In genomic region chr2:240894836-240895558, GRCh38 we compare ENCODE assay signal across 26 cellular contexts. TPM values are rescaled to one million over a fixed set of nuclear protein-coding genes. Genes with fewer than 3 reads are reported as not detected.
"Had no signal": no experiment of that assay in that cellular context is flagged by ENCODE, and none has a peak within 500 bp of the region (broad histone marks: within the 10 kb centered on the region; RNA-seq: fewer than 3 reads in every experiment).

No MANE protein-coding gene starts in this region.

- H3K36me3 Mint-ChIP-seq: activated CD8-positive, alpha-beta memory T cell treated with anti-CD3 and anti-CD28 coated beads, Interleukin-2, amount 10 ng/mL, durations not matched to agents 7 days and 5 days; immature natural killer cell; naive thymus-derived CD8-positive, alpha-beta T cell; stimulated activated memory B cell treated with anti-CD40 and anti-IgM and Interleukin-4, amounts not matched to agents 10 μg/mL and 1 μg/mL and 100 μg/mL, for 72 hours had no signal

- H3K27ac ChIP-seq: body of pancreas, gastroesophageal sphincter, heart right ventricle, pancreas, sigmoid colon, spleen, thyroid gland, vagina had no signal

- H3K27me3 ChIP-seq: body of pancreas, pancreas, sigmoid colon, spleen, thyroid gland, vagina had no signal

- H3K4me3 Mint-ChIP-seq: activated CD4-positive, alpha-beta memory T cell treated with anti-CD3 and anti-CD28 coated beads, Interleukin-2, amount 10 ng/mL, durations not matched to agents 7 days and 5 days; activated CD8-positive, alpha-beta memory T cell treated with anti-CD3 and anti-CD28 coated beads, Interleukin-2, amount 10 ng/mL, durations not matched to agents 7 days and 5 days; immature natural killer cell; naive thymus-derived CD8-positive, alpha-beta T cell; stimulated activated memory B cell treated with anti-CD40 and anti-IgM and Interleukin-4, amounts not matched to agents 10 μg/mL and 1 μg/mL and 100 μg/mL, for 72 hours had no signal

- ATAC-seq: activated CD8-positive, alpha-beta memory T cell treated with anti-CD3 and anti-CD28 coated beads, Interleukin-2, amount 10 ng/mL, durations not matched to agents 7 days and 5 days; gastroesophageal sphincter; heart right ventricle; left ventricle myocardium superior; naive thymus-derived CD8-positive, alpha-beta T cell; stimulated activated memory B cell treated with anti-CD40 and anti-IgM and Interleukin-4, amounts not matched to agents 10 μg/mL and 1 μg/mL and 100 μg/mL, for 72 hours had no signal

- FAIRE-seq: endometrium, pancreas had no signal

- H3K9me3 Mint-ChIP-seq: activated CD4-positive, alpha-beta memory T cell treated with anti-CD3 and anti-CD28 coated beads, Interleukin-2, amount 10 ng/mL, durations not matched to agents 7 days and 5 days; activated T-helper 2 cell treated with anti-CD3 and anti-CD28 coated beads, Interferon-gamma antibody, Interleukin-2, Interleukin-4, amounts not matched to agents 10 μg/mL and 5 μg/mL and 100 μg/mL, durations not matched to agents 14 hours and 24 hours and 36 hours; immature natural killer cell; naive thymus-derived CD8-positive, alpha-beta T cell; stimulated activated memory B cell treated with anti-CD40 and anti-IgM and Interleukin-4, amounts not matched to agents 10 μg/mL and 1 μg/mL and 100 μg/mL, for 72 hours had no signal

- H3K27ac Mint-ChIP-seq: activated CD4-positive, alpha-beta memory T cell treated with anti-CD3 and anti-CD28 coated beads, Interleukin-2, amount 10 ng/mL, durations not matched to agents 7 days and 5 days; activated CD8-positive, alpha-beta memory T cell treated with anti-CD3 and anti-CD28 coated beads, Interleukin-2, amount 10 ng/mL, durations not matched to agents 7 days and 5 days; activated T-helper 2 cell treated with anti-CD3 and anti-CD28 coated beads, Interferon-gamma antibody, Interleukin-2, Interleukin-4, amounts not matched to agents 10 μg/mL and 5 μg/mL and 100 μg/mL, durations not matched to agents 14 hours and 24 hours and 36 hours; immature natural killer cell; naive thymus-derived CD8-positive, alpha-beta T cell; stimulated activated memory B cell treated with anti-CD40 and anti-IgM and Interleukin-4, amounts not matched to agents 10 μg/mL and 1 μg/mL and 100 μg/mL, for 72 hours had no signal

- DNase-seq: activated CD4-positive, alpha-beta memory T cell treated with anti-CD3 and anti-CD28 coated beads, Interleukin-2, amount 10 ng/mL, durations not matched to agents 7 days and 5 days; activated CD4-positive, alpha-beta T cell treated with anti-CD3 and anti-CD28 coated beads for 48 hours; activated CD4-positive, CD25-positive, alpha-beta regulatory T cell; activated CD8-positive, alpha-beta memory T cell treated with anti-CD3 and anti-CD28 coated beads, Interleukin-2, amount 10 ng/mL, durations not matched to agents 7 days and 5 days; activated naive CD4-positive, alpha-beta T cell treated with Interleukin-2 at 50 U/mL for 16 hours; body of pancreas; caudate nucleus; heart right ventricle; immature natural killer cell; left ventricle myocardium superior; mesenchymal stem cell; naive thymus-derived CD8-positive, alpha-beta T cell; sigmoid colon; spleen; stimulated activated CD4-positive, alpha-beta T cell treated with anti-CD3 and anti-CD28 coated beads, Interleukin-4, amount 100 ng/mL, for 4 hours; T1000; thyroid gland had no signal

- H3K9me3 ChIP-seq: body of pancreas, gastroesophageal sphincter, heart right ventricle, pancreas, sigmoid colon, spleen, thyroid gland, vagina had no signal

- H3K4me3 ChIP-seq: body of pancreas, gastroesophageal sphincter, heart right ventricle, pancreas, sigmoid colon, spleen, thyroid gland had no signal

- H3K4me1 ChIP-seq: sigmoid colon had no signal

- H3K27me3 Mint-ChIP-seq: activated CD4-positive, alpha-beta memory T cell treated with anti-CD3 and anti-CD28 coated beads, Interleukin-2, amount 10 ng/mL, durations not matched to agents 7 days and 5 days; activated CD8-positive, alpha-beta memory T cell treated with anti-CD3 and anti-CD28 coated beads, Interleukin-2, amount 10 ng/mL, durations not matched to agents 7 days and 5 days had no signal

- H3K36me3 ChIP-seq: gastroesophageal sphincter, heart right ventricle, pancreas, sigmoid colon, spleen, thyroid gland, vagina had no signal

- H3K4me1 Mint-ChIP-seq: activated CD4-positive, alpha-beta memory T cell treated with anti-CD3 and anti-CD28 coated beads, Interleukin-2, amount 10 ng/mL, durations not matched to agents 7 days and 5 days; activated CD8-positive, alpha-beta memory T cell treated with anti-CD3 and anti-CD28 coated beads, Interleukin-2, amount 10 ng/mL, durations not matched to agents 7 days and 5 days; immature natural killer cell had no signal

RNA-seq across cellular contexts. Expression of gene MAB21L4, which starts 1.0 kb away (rescaled TPM):
- total RNA-seq: activated CD4-positive, alpha-beta memory T cell treated with anti-CD3 and anti-CD28 coated beads, Interleukin-2, amount 10 ng/mL, durations not matched to agents 7 days and 5 days; activated CD8-positive, alpha-beta memory T cell treated with anti-CD3 and anti-CD28 coated beads, Interleukin-2, amount 10 ng/mL, durations not matched to agents 7 days and 5 days; activated T-helper 2 cell treated with anti-CD3 and anti-CD28 coated beads, Interferon-gamma antibody, Interleukin-2, Interleukin-4, amounts not matched to agents 10 μg/mL and 5 μg/mL and 100 μg/mL, durations not matched to agents 14 hours and 24 hours and 36 hours; dermis microvascular lymphatic vessel endothelial cell; left ventricle myocardium superior; naive thymus-derived CD8-positive, alpha-beta T cell; sigmoid colon; T-helper 1 cell treated with Interleukin-12 subunit alpha and Interleukin-12 subunit beta and Interleukin-4 antibody, amounts not matched to agents 30 ng/mL and 1 ng/mL, for 36 hours had no signal
- polyA plus RNA-seq: immature natural killer cell; naive thymus-derived CD8-positive, alpha-beta T cell had no signal

RNA-seq across cellular contexts. Expression of gene CROCC2, which starts 11.1 kb away (rescaled TPM):
- total RNA-seq: activated CD4-positive, alpha-beta memory T cell treated with anti-CD3 and anti-CD28 coated beads, Interleukin-2, amount 10 ng/mL, durations not matched to agents 7 days and 5 days; activated CD8-positive, alpha-beta memory T cell treated with anti-CD3 and anti-CD28 coated beads, Interleukin-2, amount 10 ng/mL, durations not matched to agents 7 days and 5 days; activated T-helper 2 cell treated with anti-CD3 and anti-CD28 coated beads, Interferon-gamma antibody, Interleukin-2, Interleukin-4, amounts not matched to agents 10 μg/mL and 5 μg/mL and 100 μg/mL, durations not matched to agents 14 hours and 24 hours and 36 hours; dermis microvascular lymphatic vessel endothelial cell; gastroesophageal sphincter; heart right ventricle; left ventricle myocardium superior; naive thymus-derived CD8-positive, alpha-beta T cell; sigmoid colon; T-helper 1 cell treated with Interleukin-12 subunit alpha and Interleukin-12 subunit beta and Interleukin-4 antibody, amounts not matched to agents 30 ng/mL and 1 ng/mL, for 36 hours; thyroid gland had no signal
- polyA plus RNA-seq: immature natural killer cell; naive thymus-derived CD8-positive, alpha-beta T cell had no signal

RNA-seq across cellular contexts. Expression of gene AGXT, which starts 26.4 kb away (rescaled TPM):
- total RNA-seq: activated CD4-positive, alpha-beta memory T cell treated with anti-CD3 and anti-CD28 coated beads, Interleukin-2, amount 10 ng/mL, durations not matched to agents 7 days and 5 days; activated CD8-positive, alpha-beta memory T cell treated with anti-CD3 and anti-CD28 coated beads, Interleukin-2, amount 10 ng/mL, durations not matched to agents 7 days and 5 days; activated T-helper 2 cell treated with anti-CD3 and anti-CD28 coated beads, Interferon-gamma antibody, Interleukin-2, Interleukin-4, amounts not matched to agents 10 μg/mL and 5 μg/mL and 100 μg/mL, durations not matched to agents 14 hours and 24 hours and 36 hours; dermis microvascular lymphatic vessel endothelial cell; esophagus mucosa; gastroesophageal sphincter; heart right ventricle; naive thymus-derived CD8-positive, alpha-beta T cell; sigmoid colon; T-helper 1 cell treated with Interleukin-12 subunit alpha and Interleukin-12 subunit beta and Interleukin-4 antibody, amounts not matched to agents 30 ng/mL and 1 ng/mL, for 36 hours; thyroid gland; vagina had no signal
- polyA plus RNA-seq: immature natural killer cell; naive thymus-derived CD8-positive, alpha-beta T cell had no signal
